8 cellular contexts compared by ENCODE assay signal in the genomic region with DNA sequence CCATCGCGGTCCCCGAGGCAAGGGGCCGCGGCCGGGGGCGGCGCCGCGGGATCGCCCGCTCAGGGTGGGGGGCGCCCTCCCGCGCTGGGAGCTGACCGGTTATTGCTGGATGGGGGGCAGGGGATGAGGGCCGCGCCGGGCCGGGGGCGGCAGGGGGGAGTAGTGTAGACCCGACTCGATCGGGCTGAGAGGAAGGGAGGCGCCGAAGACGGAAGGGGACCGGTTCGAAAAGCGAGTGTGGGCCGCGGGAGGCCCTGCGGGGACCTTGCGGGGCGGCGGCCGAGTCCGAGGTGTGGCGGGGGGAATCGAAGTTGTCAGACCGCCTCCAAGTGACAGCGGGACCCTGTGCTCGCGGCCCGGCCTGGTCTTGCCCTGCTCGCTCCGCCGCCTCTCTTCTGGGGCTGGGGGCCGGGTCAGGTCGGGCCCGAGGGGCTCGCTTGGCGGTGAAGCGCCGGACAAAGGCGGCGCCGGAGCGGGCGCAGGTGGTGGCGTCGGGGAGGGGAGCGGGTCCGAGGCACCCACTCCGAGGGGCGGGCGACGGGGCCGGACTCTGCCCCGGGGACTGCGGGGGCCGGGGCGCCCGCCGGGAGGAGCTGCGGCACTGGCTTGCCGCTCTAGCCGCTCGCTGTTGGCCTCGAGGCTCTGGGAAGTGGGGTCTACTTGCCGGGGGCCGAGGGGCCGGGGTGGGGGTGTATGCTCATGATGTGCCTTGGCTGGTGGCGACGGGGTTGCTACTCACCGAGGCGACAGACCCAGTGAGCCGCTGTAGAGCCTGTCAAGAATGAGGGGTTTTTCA. TPM values are rescaled to one million over a fixed set of nuclear protein-coding genes. Genes with fewer than 3 reads are reported as not detected.
DNase-seq lines count a peak whose midpoint lies in the region; ATAC-seq and TF ChIP-seq lines count a peak whose summit lies in the region.

No MANE protein-coding gene starts in this region.

- H3K4me1 Mint-ChIP-seq in activated CD4-positive, alpha-beta T cell treated with anti-CD3 and anti-CD28 coated beads, Interleukin-2, amount 10 ng/mL, durations not matched to agents 24 days and 14 days: peaks cover 39% of the 10 kb centered on the region

- H3K27ac Mint-ChIP-seq in activated CD4-positive, alpha-beta T cell treated with anti-CD3 and anti-CD28 coated beads, Interleukin-2, amount 10 ng/mL, durations not matched to agents 24 days and 14 days: peak overlapping the region; percentile 76

- intact Hi-C loops in activated CD4-positive, alpha-beta T cell treated with anti-CD3 and anti-CD28 coated beads, Interleukin-2, amount 10 ng/mL, durations not matched to agents 24 days and 14 days (cut with micrococcal nuclease): loop anchor here (2.0 to 5.0 kb wide), 3 partner anchors 35 to 125 kb away; a partner anchor contains a TSS

- no peaks in the 10 kb centered on the region for H3K9me3 Mint-ChIP-seq in activated CD4-positive, alpha-beta T cell treated with anti-CD3 and anti-CD28 coated beads, Interleukin-2, amount 10 ng/mL, durations not matched to agents 24 days and 14 days

- H3K4me1 ChIP-seq in RWPE2 (ENCODE audit: insufficient read depth, poor library complexity, severe bottlenecking) (peaks cover 7% of the 10 kb centered on the region), muscle layer of colon (ENCODE audit: insufficient read depth, low read length) (peaks cover 41% of the 10 kb centered on the region)

- H3K9me3 ChIP-seq in RWPE2 (ENCODE audit: severe bottlenecking): no peaks in the 10 kb centered on the region
- H3K9me3 ChIP-seq in muscle layer of colon (ENCODE audit: low read length): no peaks in the 10 kb centered on the region

- peak; percentile 76 for DNase-seq in activated CD4-positive, alpha-beta T cell treated with anti-CD3 and anti-CD28 coated beads, Interleukin-2, amount 10 ng/mL, durations not matched to agents 24 days and 14 days
- no peak for DNase-seq in activated CD4-positive, alpha-beta T cell treated with anti-CD3 and anti-CD28 coated beads, Interleukin-2, amount 50 U/mL, for 4 hours
- DNase-seq in RWPE2 (ENCODE audit: low spot score): peak; percentile 72
- no peak for DNase-seq in coronary artery (ENCODE audit: low spot score)

- peak overlapping the region; percentile 89 for H3K4me3 Mint-ChIP-seq in activated CD4-positive, alpha-beta T cell treated with anti-CD3 and anti-CD28 coated beads, Interleukin-2, amount 10 ng/mL, durations not matched to agents 24 days and 14 days

- no peaks in the 10 kb centered on the region for H3K36me3 ChIP-seq in RWPE2 (ENCODE audit: low read depth)
- no peaks in the 10 kb centered on the region for H3K36me3 ChIP-seq in muscle layer of colon (ENCODE audit: insufficient read depth, low read length)

- TF ChIP-seq CTCF in RWPE2 (IDR thresholded peaks at IDR 0.05; ENCODE audit: poor library complexity, severe bottlenecking) (peak; percentile 36), coronary artery (IDR thresholded peaks at IDR 0.05) (no peak)

- H3K36me3 Mint-ChIP-seq in activated CD4-positive, alpha-beta T cell treated with anti-CD3 and anti-CD28 coated beads, Interleukin-2, amount 10 ng/mL, durations not matched to agents 24 days and 14 days (ENCODE audit: low read depth): peaks cover 19% of the 10 kb centered on the region

- ATAC-seq in RWPE2 (ENCODE audit: low read depth) (no peak; the same call in 2 of the 3 replicates), HG02840 (IDR thresholded peaks at IDR 0.05; ENCODE audit: low FRiP score, unreplicated experiment) (no peak), GM18907 (IDR thresholded peaks at IDR 0.05; ENCODE audit: unreplicated experiment) (no peak), HG03460 (IDR thresholded peaks at IDR 0.05; ENCODE audit: unreplicated experiment) (no peak)

- peak overlapping the region; percentile 31 for H3K27ac ChIP-seq in RWPE2 (ENCODE audit: poor library complexity, severe bottlenecking)
- peak overlapping the region; percentile 23 to 82 for H3K27ac ChIP-seq in coronary artery
- peak overlapping the region; percentile 30 for H3K27ac ChIP-seq in muscle layer of colon (ENCODE audit: low read depth, low read length)

- H3K27me3 ChIP-seq in RWPE2 (ENCODE audit: insufficient read depth, poor library complexity, severe bottlenecking) (peaks cover 5% of the 10 kb centered on the region), muscle layer of colon (ENCODE audit: control insufficient read depth in 1 of 2, insufficient read depth in 2 of 2, low read length in 2 of 2) (peaks cover 10 to 26% of the 10 kb centered on the region in 2 donors)

- H3K4me3 ChIP-seq in RWPE2 (ENCODE audit: severe bottlenecking) (peak overlapping the region; percentile 96), coronary artery (peak overlapping the region; percentile 99), muscle layer of colon (ENCODE audit: low read depth in 1 of 2, low read length in 2 of 2) (peak overlapping the region; percentile 52 to 72)

- peaks cover 49% of the 10 kb centered on the region for H3K27me3 Mint-ChIP-seq in activated CD4-positive, alpha-beta T cell treated with anti-CD3 and anti-CD28 coated beads, Interleukin-2, amount 10 ng/mL, durations not matched to agents 24 days and 14 days

- no peak overlapping the region for H3K9ac ChIP-seq in muscle layer of colon (ENCODE audit: low read length)

RNA-seq across cellular contexts. Expression of a gene that starts 1.2 kb away (rescaled TPM):
- total RNA-seq in activated CD4-positive, alpha-beta T cell treated with anti-CD3 and anti-CD28 coated beads, Interleukin-2, amount 10 ng/mL, durations not matched to agents 24 days and 14 days: 23.9 and 26.2 TPM in 2 replicates

RNA-seq across cellular contexts. Expression of a gene that starts 28.9 kb away (rescaled TPM):
- total RNA-seq in activated CD4-positive, alpha-beta T cell treated with anti-CD3 and anti-CD28 coated beads, Interleukin-2, amount 10 ng/mL, durations not matched to agents 24 days and 14 days: 9.0 and 9.7 TPM in 2 replicates

RNA-seq across cellular contexts. Expression of a gene that starts 36.3 kb away (rescaled TPM):
- 66.6 and 70.7 TPM in 2 replicates for total RNA-seq in activated CD4-positive, alpha-beta T cell treated with anti-CD3 and anti-CD28 coated beads, Interleukin-2, amount 10 ng/mL, durations not matched to agents 24 days and 14 days

RNA-seq across cellular contexts. Expression of a gene that starts 59.4 kb away (rescaled TPM):
- total RNA-seq in activated CD4-positive, alpha-beta T cell treated with anti-CD3 and anti-CD28 coated beads, Interleukin-2, amount 10 ng/mL, durations not matched to agents 24 days and 14 days: 50.4 and 52.9 TPM in 2 replicates

Comparison
In these comparisons a context has a peak if more than half of its experiments do, and no peak if none do; other contexts are left out.
1. DNase-seq: peak in activated CD4-positive, alpha-beta T cell treated with anti-CD3 and anti-CD28 coated beads, Interleukin-2, amount 10 ng/mL, durations not matched to agents 24 days and 14 days (single experiment) and RWPE2 (single experiment); none in activated CD4-positive, alpha-beta T cell treated with anti-CD3 and anti-CD28 coated beads, Interleukin-2, amount 50 U/mL, for 4 hours (0 of 2) and coronary artery (single experiment).
2. Peak in every context shown above with its lines, with median percentiles within 50 percentile points of each other: H3K27ac ChIP-seq and H3K4me3 ChIP-seq.